In the genomic region with DNA sequence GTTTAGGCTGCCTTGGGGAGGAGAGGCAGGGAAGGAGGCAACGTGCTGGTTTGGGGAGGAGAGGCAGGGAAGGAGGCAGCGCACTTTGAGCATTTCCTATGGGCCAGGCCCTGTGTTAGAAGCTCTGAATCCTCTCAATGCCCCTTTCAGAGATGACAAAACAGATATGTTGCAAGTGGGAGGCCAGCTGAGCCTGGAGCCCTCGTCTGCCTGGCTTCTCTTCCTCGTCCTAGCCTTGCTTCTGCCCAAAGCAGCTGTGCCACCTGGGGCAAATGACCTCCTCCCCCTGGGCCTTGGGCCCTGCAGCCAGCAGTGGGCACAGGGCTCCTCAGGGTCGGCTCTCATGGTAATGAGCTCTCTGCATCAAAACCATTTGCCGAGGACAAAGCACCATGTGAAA, we compare ENCODE assay signal across 18 cellular contexts. TPM values are rescaled to one million over a fixed set of nuclear protein-coding genes. Genes with fewer than 3 reads are reported as not detected.
DNase-seq lines count a peak whose midpoint lies in the region; ATAC-seq, FAIRE-seq and TF ChIP-seq lines count a peak whose summit lies in the region.
"Had no signal": no experiment of that assay in that cellular context is flagged by ENCODE, and none has a peak within 500 bp of the region (broad histone marks: within the 10 kb centered on the region; RNA-seq: fewer than 3 reads in every experiment).

No MANE protein-coding gene starts in this region.

- H3K9me3 Mint-ChIP-seq in activated CD4-positive, alpha-beta memory T cell treated with anti-CD3 and anti-CD28 coated beads, Interleukin-2, amount 10 ng/mL, durations not matched to agents 7 days and 5 days: no peaks in the 10 kb centered on the region
- H3K9me3 Mint-ChIP-seq in activated CD4-positive, alpha-beta memory T cell treated with anti-CD3 and anti-CD28 coated beads for 36 hours: no peaks in the 10 kb centered on the region
- H3K9me3 Mint-ChIP-seq in WTC11: peaks cover 5% of the 10 kb centered on the region; the same call in 1 of the 2 replicates
- H3K9me3 Mint-ChIP-seq in naive thymus-derived CD8-positive, alpha-beta T cell: peaks cover 0 to 3% (median 0%) of the 10 kb centered on the region in 9 donors

- H3K27me3 Mint-ChIP-seq in activated CD4-positive, alpha-beta memory T cell treated with anti-CD3 and anti-CD28 coated beads, Interleukin-2, amount 10 ng/mL, durations not matched to agents 7 days and 5 days: peaks cover 2% of the 10 kb centered on the region
- H3K27me3 Mint-ChIP-seq in activated CD4-positive, alpha-beta memory T cell treated with anti-CD3 and anti-CD28 coated beads for 36 hours: peaks cover 7% of the 10 kb centered on the region
- H3K27me3 Mint-ChIP-seq in WTC11 (ENCODE audit: low read depth): peaks cover 4% of the 10 kb centered on the region; the same call in 1 of the 2 replicates
- peaks cover 2 to 19% (median 8%) of the 10 kb centered on the region in 5 donors for H3K27me3 Mint-ChIP-seq in naive thymus-derived CD8-positive, alpha-beta T cell

- no peak for DNase-seq in activated CD4-positive, alpha-beta memory T cell treated with anti-CD3 and anti-CD28 coated beads, Interleukin-2, amount 10 ng/mL, durations not matched to agents 7 days and 5 days
- no peak for DNase-seq in activated CD4-positive, alpha-beta memory T cell treated with anti-CD3 and anti-CD28 coated beads for 36 hours
- no peak for DNase-seq in GM12892 (ENCODE audit: insufficient read length)
- no peak for DNase-seq in WTC11 (ENCODE audit: low spot score)
- DNase-seq in naive thymus-derived CD8-positive, alpha-beta T cell: no peak
- no peak for DNase-seq in GM19238 (ENCODE audit: insufficient read length, low spot score)
- no peak for DNase-seq in middle frontal gyrus (ENCODE audit: extremely low spot score, low spot score)
- no peak for DNase-seq in occipital lobe (lab: John Stamatoyannopoulos, UW)
- DNase-seq: ACHN, Caco-2, NCI-H1048, NCI-H2081 treated with DMSO at 0.1 percent for 48 hours, NCI-H524, PC-9, right cardiac atrium had no signal

- intact Hi-C loops in activated CD4-positive, alpha-beta memory T cell treated with anti-CD3 and anti-CD28 coated beads for 36 hours (cut with micrococcal nuclease): no loop called here

- CTCF ChIA-PET in activated CD4-positive, alpha-beta memory T cell treated with anti-CD3 and anti-CD28 coated beads, Interleukin-2, amount 10 ng/mL, durations not matched to agents 7 days and 5 days (lab: Charles Lee): interaction anchor here (0.6 to 1.5 kb wide), 8 partner anchors 9 to 789 kb away, joined by 3 to 9 read pairs (median 4); no protein-coding TSS in a partner anchor
- CTCF ChIA-PET in activated CD4-positive, alpha-beta memory T cell treated with anti-CD3 and anti-CD28 coated beads for 36 hours (lab: Charles Lee): interaction anchor here (0.8 to 1.4 kb wide), 4 partner anchors 10 to 478 kb away, joined by 3 to 4 read pairs (median 4); no protein-coding TSS in a partner anchor
- CTCF ChIA-PET in WTC11 (lab: Charles Lee): interaction anchor here (0.7 to 3.1 kb wide), 17 partner anchors 10 to 478 kb away, joined by 3 to 26 read pairs (median 5); a partner anchor contains a TSS

- no peak overlapping the region for H3K4me3 Mint-ChIP-seq in activated CD4-positive, alpha-beta memory T cell treated with anti-CD3 and anti-CD28 coated beads, Interleukin-2, amount 10 ng/mL, durations not matched to agents 7 days and 5 days
- H3K4me3 Mint-ChIP-seq in activated CD4-positive, alpha-beta memory T cell treated with anti-CD3 and anti-CD28 coated beads for 36 hours: no peak overlapping the region
- no peak overlapping the region for H3K4me3 Mint-ChIP-seq in WTC11
- peak overlapping the region; percentile 77 to 87 (median 82) for H3K4me3 Mint-ChIP-seq in naive thymus-derived CD8-positive, alpha-beta T cell

- TF ChIP-seq CTCF in WTC11 (IDR thresholded peaks at IDR 0.05): no peak

- no peak for TF ChIP-seq POLR2A in GM12892 (IDR thresholded peaks at IDR 0.05; ENCODE audit: low read depth, low read length)

- peaks cover 15% of the 10 kb centered on the region for H3K4me1 Mint-ChIP-seq in activated CD4-positive, alpha-beta memory T cell treated with anti-CD3 and anti-CD28 coated beads, Interleukin-2, amount 10 ng/mL, durations not matched to agents 7 days and 5 days
- peaks cover 12% of the 10 kb centered on the region for H3K4me1 Mint-ChIP-seq in activated CD4-positive, alpha-beta memory T cell treated with anti-CD3 and anti-CD28 coated beads for 36 hours (ENCODE audit: low read depth)
- H3K4me1 Mint-ChIP-seq in WTC11: peaks cover 11% of the 10 kb centered on the region
- peaks cover 11 to 29% (median 24%) of the 10 kb centered on the region in 4 donors for H3K4me1 Mint-ChIP-seq in naive thymus-derived CD8-positive, alpha-beta T cell

- H3K27ac Mint-ChIP-seq in activated CD4-positive, alpha-beta memory T cell treated with anti-CD3 and anti-CD28 coated beads, Interleukin-2, amount 10 ng/mL, durations not matched to agents 7 days and 5 days: peak overlapping the region; percentile 37
- no peak overlapping the region for H3K27ac Mint-ChIP-seq in activated CD4-positive, alpha-beta memory T cell treated with anti-CD3 and anti-CD28 coated beads for 36 hours
- H3K27ac Mint-ChIP-seq in WTC11: no peak overlapping the region
- H3K27ac Mint-ChIP-seq in naive thymus-derived CD8-positive, alpha-beta T cell: peak overlapping the region in 7 of 10 donors; percentile 55 to 90 (median 87)

- H3K36me3 Mint-ChIP-seq in activated CD4-positive, alpha-beta memory T cell treated with anti-CD3 and anti-CD28 coated beads, Interleukin-2, amount 10 ng/mL, durations not matched to agents 7 days and 5 days (ENCODE audit: low read depth): no peaks in the 10 kb centered on the region
- no peaks in the 10 kb centered on the region for H3K36me3 Mint-ChIP-seq in activated CD4-positive, alpha-beta memory T cell treated with anti-CD3 and anti-CD28 coated beads for 36 hours
- no peaks in the 10 kb centered on the region for H3K36me3 Mint-ChIP-seq in WTC11
- H3K36me3 Mint-ChIP-seq in naive thymus-derived CD8-positive, alpha-beta T cell: no peaks in the 10 kb centered on the region

- FAIRE-seq in GM12892 (lab: Jason Lieb, UNC): peak; percentile 50
- FAIRE-seq: bronchial epithelial cell, HepG2 had no signal

- POLR2A ChIA-PET in activated CD4-positive, alpha-beta memory T cell treated with anti-CD3 and anti-CD28 coated beads, Interleukin-2, amount 10 ng/mL, durations not matched to agents 7 days and 5 days (lab: Charles Lee): interaction anchor here (0.6 to 1.0 kb wide), 2 partner anchors 13 to 197 kb away, joined by 3 read pairs; no protein-coding TSS in a partner anchor
- POLR2A ChIA-PET in activated CD4-positive, alpha-beta memory T cell treated with anti-CD3 and anti-CD28 coated beads for 36 hours (lab: Charles Lee): no interaction called here
- POLR2A ChIA-PET in WTC11 (lab: Charles Lee): no interaction called here
- POLR2A ChIA-PET in naive thymus-derived CD8-positive, alpha-beta T cell (lab: Charles Lee): no interaction called here

- ATAC-seq in WTC11: peak; percentile 8; the same call in 1 of the 2 replicates
- peak in 1 of 2 donors; percentile 5 for ATAC-seq in naive thymus-derived CD8-positive, alpha-beta T cell
- ATAC-seq: gastroesophageal sphincter, HepG2, right cardiac atrium had no signal

TF ChIP-seq in WTC11, 78 proteins besides CTCF, POLR2A, EP300 and RAD21 (continues in another document):
- no peak for TF ChIP-seq ZBTB21 (CRISPR knock-in tag; IDR thresholded peaks at IDR 0.05; ENCODE audit: borderline replicate concordance)
- TF ChIP-seq, protein P1, sequence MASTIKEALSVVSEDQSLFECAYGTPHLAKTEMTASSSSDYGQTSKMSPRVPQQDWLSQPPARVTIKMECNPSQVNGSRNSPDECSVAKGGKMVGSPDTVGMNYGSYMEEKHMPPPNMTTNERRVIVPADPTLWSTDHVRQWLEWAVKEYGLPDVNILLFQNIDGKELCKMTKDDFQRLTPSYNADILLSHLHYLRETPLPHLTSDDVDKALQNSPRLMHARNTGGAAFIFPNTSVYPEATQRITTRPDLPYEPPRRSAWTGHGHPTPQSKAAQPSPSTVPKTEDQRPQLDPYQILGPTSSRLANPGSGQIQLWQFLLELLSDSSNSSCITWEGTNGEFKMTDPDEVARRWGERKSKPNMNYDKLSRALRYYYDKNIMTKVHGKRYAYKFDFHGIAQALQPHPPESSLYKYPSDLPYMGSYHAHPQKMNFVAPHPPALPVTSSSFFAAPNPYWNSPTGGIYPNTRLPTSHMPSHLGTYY (CRISPR knock-in tag; IDR thresholded peaks at IDR 0.05): no peak
- TF ChIP-seq FOXJ3 (CRISPR knock-in tag; IDR thresholded peaks at IDR 0.05; ENCODE audit: borderline replicate concordance): no peak
- TF ChIP-seq, protein P2, sequence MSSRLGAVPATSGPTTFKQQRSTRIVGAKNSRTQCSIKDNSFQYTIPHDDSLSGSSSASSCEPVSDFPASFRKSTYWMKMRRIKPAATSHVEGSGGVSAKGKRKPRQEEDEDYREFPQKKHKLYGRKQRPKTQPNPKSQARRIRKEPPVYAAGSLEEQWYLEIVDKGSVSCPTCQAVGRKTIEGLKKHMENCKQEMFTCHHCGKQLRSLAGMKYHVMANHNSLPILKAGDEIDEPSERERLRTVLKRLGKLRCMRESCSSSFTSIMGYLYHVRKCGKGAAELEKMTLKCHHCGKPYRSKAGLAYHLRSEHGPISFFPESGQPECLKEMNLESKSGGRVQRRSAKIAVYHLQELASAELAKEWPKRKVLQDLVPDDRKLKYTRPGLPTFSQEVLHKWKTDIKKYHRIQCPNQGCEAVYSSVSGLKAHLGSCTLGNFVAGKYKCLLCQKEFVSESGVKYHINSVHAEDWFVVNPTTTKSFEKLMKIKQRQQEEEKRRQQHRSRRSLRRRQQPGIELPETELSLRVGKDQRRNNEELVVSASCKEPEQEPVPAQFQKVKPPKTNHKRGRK (CRISPR knock-in tag; IDR thresholded peaks at IDR 0.05; ENCODE audit: borderline replicate concordance): no peak
- no peak for TF ChIP-seq ZNF416 (CRISPR knock-in tag; IDR thresholded peaks at IDR 0.05)
- TF ChIP-seq RELA (CRISPR knock-in tag; IDR thresholded peaks at IDR 0.05; ENCODE audit: borderline replicate concordance): no peak
- no peak for TF ChIP-seq ZNF219 (CRISPR knock-in tag; IDR thresholded peaks at IDR 0.05; ENCODE audit: borderline replicate concordance)
- no peak for TF ChIP-seq CREB1 (CRISPR knock-in tag; IDR thresholded peaks at IDR 0.05)
- TF ChIP-seq NFATC4 (CRISPR knock-in tag; IDR thresholded peaks at IDR 0.05): no peak

RNA-seq across cellular contexts. Expression of a gene that starts 15.3 kb away (rescaled TPM):
- total RNA-seq in activated CD4-positive, alpha-beta memory T cell treated with anti-CD3 and anti-CD28 coated beads, Interleukin-2, amount 10 ng/mL, durations not matched to agents 7 days and 5 days: 1 to 10 TPM; 7.1 to 7.4 TPM
- 10 to 100 TPM; 11.2 to 12.3 TPM for total RNA-seq in activated CD4-positive, alpha-beta memory T cell treated with anti-CD3 and anti-CD28 coated beads for 36 hours
- 5.1 TPM for polyA plus RNA-seq in GM12892 (2012; ENCODE audit: missing spikeins)
- 0.74 to 1.7 TPM (median 1.6 TPM) in 3 replicates for total RNA-seq in WTC11 (2021)
- under 1 TPM in 1 of 2 experiments, not detected in 1; 0.08 TPM for total RNA-seq in naive thymus-derived CD8-positive, alpha-beta T cell
- not detected for polyA plus RNA-seq in naive thymus-derived CD8-positive, alpha-beta T cell
- 1.1 TPM for total RNA-seq in occipital lobe
- total RNA-seq: HepG2, PC-9 had no signal

Comparison
In these comparisons a context has a peak if more than half of its experiments do, and no peak if none do; other contexts are left out.
1. H3K27ac Mint-ChIP-seq: peak in activated CD4-positive, alpha-beta memory T cell treated with anti-CD3 and anti-CD28 coated beads, Interleukin-2, amount 10 ng/mL, durations not matched to agents 7 days and 5 days (single experiment) and naive thymus-derived CD8-positive, alpha-beta T cell (7 of 10); none in activated CD4-positive, alpha-beta memory T cell treated with anti-CD3 and anti-CD28 coated beads for 36 hours (single experiment) and WTC11 (single experiment).
2. H3K4me3 Mint-ChIP-seq: peak in naive thymus-derived CD8-positive, alpha-beta T cell (10 of 10); none in activated CD4-positive, alpha-beta memory T cell treated with anti-CD3 and anti-CD28 coated beads, Interleukin-2, amount 10 ng/mL, durations not matched to agents 7 days and 5 days (single experiment), activated CD4-positive, alpha-beta memory T cell treated with anti-CD3 and anti-CD28 coated beads for 36 hours (single experiment) and WTC11 (single experiment).